35 cellular contexts compared by ENCODE assay signal in genomic region chr1:227111782-227112181, GRCh38.
"Had no signal": no experiment of that assay in that cellular context is flagged by ENCODE, and none has a peak within 500 bp of the region (broad histone marks: within the 10 kb centered on the region; RNA-seq: fewer than 3 reads in every experiment).

No MANE protein-coding gene starts in this region.

- H3K27me3 ChIP-seq: MG63 had no signal

- H3K9me3 ChIP-seq: MG63 had no signal

- DNase-seq: Kasumi-1, MG63, MM.1S, MV-4-11, NCI-H1048, NCI-H1092, NCI-H1092 treated with DMSO at 0.1 percent for 48 hours, NCI-H1105, NCI-H1417, NCI-H1417 treated with DMSO at 0.1 percent for 48 hours, NCI-H1436, NCI-H1436 treated with DMSO at 0.1 percent for 48 hours, NCI-H146, NCI-H1694, NCI-H1694 treated with DMSO at 0.1 percent for 48 hours, NCI-H187, NCI-H187 treated with DMSO at 0.1 percent for 48 hours, NCI-H1930, NCI-H2029, NCI-H2029 treated with DMSO at 0.1 percent for 48 hours, NCI-H2081, NCI-H2081 treated with DMSO at 0.1 percent for 48 hours, NCI-H2107, NCI-H2171, NCI-H2171 treated with DMSO at 0.1 percent for 48 hours, NCI-H2227 treated with DMSO at 0.1 percent for 48 hours, NCI-H226, NCI-H345, NCI-H446, NCI-H446 treated with DMSO at 0.1 percent for 48 hours, NCI-H510A, NCI-H510A treated with DMSO at 0.1 percent for 48 hours, NCI-H524, NCI-H524 treated with DMSO at 0.1 percent for 48 hours, NCI-H526 had no signal

- H3K4me3 ChIP-seq: MG63 had no signal
